28 cellular contexts compared by ENCODE assay signal in genomic region chr10:1687606-1688005, GRCh38. TPM values are rescaled to one million over a fixed set of nuclear protein-coding genes. Genes with fewer than 3 reads are reported as not detected.
"Had no signal": no experiment of that assay in that cellular context is flagged by ENCODE, and none has a peak within 500 bp of the region (broad histone marks: within the 10 kb centered on the region; RNA-seq: fewer than 3 reads in every experiment).

No MANE protein-coding gene starts in this region.

- H3K4me3 Mint-ChIP-seq: mesothelial cell of epicardium; naive B cell; natural killer cell treated with Interleukin-12 subunit alpha and Interleukin-12 subunit beta and Interleukin-15 and Interleukin-18, amount 100 ng/mL, for 72 hours; stimulated activated naive B cell treated with anti-CD40 and anti-IgM and Interleukin-4, amounts not matched to agents 10 μg/mL and 1 μg/mL and 100 μg/mL, for 72 hours had no signal

- H3K4me3 ChIP-seq: left ventricle myocardium inferior, lung, ovary, prostate gland, skin epidermis, stomach, testis, thyroid gland, transverse colon, upper lobe of left lung, vagina had no signal

- H3K36me3 ChIP-seq: left ventricle myocardium inferior, ovary, prostate gland, stomach, thyroid gland, transverse colon, upper lobe of left lung, vagina had no signal

- H3K9me3 ChIP-seq: ovary, prostate gland, stomach, testis, thyroid gland, transverse colon, upper lobe of left lung, vagina had no signal

- H3K27me3 ChIP-seq: ovary, stomach, testis, thyroid gland, transverse colon, upper lobe of left lung, vagina had no signal

- H3K27ac Mint-ChIP-seq: mesothelial cell of epicardium; natural killer cell treated with Interleukin-12 subunit alpha and Interleukin-12 subunit beta and Interleukin-15 and Interleukin-18, amount 100 ng/mL, for 72 hours; stimulated activated naive B cell treated with anti-CD40 and anti-IgM and Interleukin-4, amounts not matched to agents 10 μg/mL and 1 μg/mL and 100 μg/mL, for 72 hours had no signal

- H3K4me1 Mint-ChIP-seq: mesothelial cell of epicardium; naive B cell; stimulated activated naive B cell treated with anti-CD40 and anti-IgM and Interleukin-4, amounts not matched to agents 10 μg/mL and 1 μg/mL and 100 μg/mL, for 72 hours had no signal

- FAIRE-seq: islet of Langerhans, kidney had no signal

- H3K27ac ChIP-seq: left ventricle myocardium inferior, ovary, prostate gland, skin epidermis, stomach, testis, thyroid gland, transverse colon, upper lobe of left lung, vagina had no signal

- ATAC-seq: left colon; natural killer cell treated with Interleukin-12 subunit alpha and Interleukin-12 subunit beta and Interleukin-15 and Interleukin-18, amount 100 ng/mL, for 72 hours; right cardiac atrium; sciatic nerve; stimulated activated naive B cell treated with anti-CD40 and anti-IgM and Interleukin-4, amounts not matched to agents 10 μg/mL and 1 μg/mL and 100 μg/mL, for 72 hours; stimulated activated naive CD8-positive, alpha-beta T cell treated with anti-CD3 and anti-CD28 coated beads, Interleukin-15, Interleukin-2, amounts not matched to agents 100 U/mL and 50 U/mL, for 24 hours had no signal

- H3K4me1 ChIP-seq: left ventricle myocardium inferior, prostate gland, stomach, testis, thyroid gland, transverse colon, upper lobe of left lung, vagina had no signal

- H3K36me3 Mint-ChIP-seq: mesothelial cell of epicardium; naive B cell; natural killer cell treated with Interleukin-12 subunit alpha and Interleukin-12 subunit beta and Interleukin-15 and Interleukin-18, amount 100 ng/mL, for 72 hours; stimulated activated naive B cell treated with anti-CD40 and anti-IgM and Interleukin-4, amounts not matched to agents 10 μg/mL and 1 μg/mL and 100 μg/mL, for 72 hours had no signal

- DNase-seq: hippocampal formation; kidney; left colon; left ventricle myocardium inferior; naive B cell; ovary; posterior cingulate gyrus; retina; right cardiac atrium; stimulated activated CD4-positive, alpha-beta T cell treated with anti-CD3 and anti-CD28 coated beads, Interleukin-12 subunit alpha, Interleukin-12 subunit beta, amount 100 ng/mL, for 4 hours; stimulated activated CD4-positive, alpha-beta T cell treated with anti-CD3 and anti-CD28 coated beads, Interleukin-15, amount 100 ng/mL, for 24 hours; stimulated activated CD4-positive, alpha-beta T cell treated with anti-CD3 and anti-CD28 coated beads, Interleukin-2, amount 100 ng/mL, for 24 hours; stimulated activated CD4-positive, alpha-beta T cell treated with anti-CD3 and anti-CD28 coated beads, Interleukin-4, amount 100 ng/mL, for 1 hour; stimulated activated naive B cell treated with anti-CD40 and anti-IgM and Interleukin-4, amounts not matched to agents 10 μg/mL and 1 μg/mL and 100 μg/mL, for 72 hours; stimulated activated naive CD8-positive, alpha-beta T cell treated with anti-CD3 and anti-CD28 coated beads, Interleukin-15, Interleukin-2, amounts not matched to agents 100 U/mL and 50 U/mL, for 24 hours; stomach; testis; thyroid gland; transverse colon had no signal

- H3K9me3 Mint-ChIP-seq: natural killer cell treated with Interleukin-12 subunit alpha and Interleukin-12 subunit beta and Interleukin-15 and Interleukin-18, amount 100 ng/mL, for 72 hours; stimulated activated naive B cell treated with anti-CD40 and anti-IgM and Interleukin-4, amounts not matched to agents 10 μg/mL and 1 μg/mL and 100 μg/mL, for 72 hours had no signal

RNA-seq across cellular contexts. Expression of gene ADARB2, which starts 49.7 kb away (rescaled TPM):
- total RNA-seq: natural killer cell treated with Interleukin-12 subunit alpha and Interleukin-12 subunit beta and Interleukin-15 and Interleukin-18, amount 100 ng/mL, for 72 hours had no signal
